In the genomic region with DNA sequence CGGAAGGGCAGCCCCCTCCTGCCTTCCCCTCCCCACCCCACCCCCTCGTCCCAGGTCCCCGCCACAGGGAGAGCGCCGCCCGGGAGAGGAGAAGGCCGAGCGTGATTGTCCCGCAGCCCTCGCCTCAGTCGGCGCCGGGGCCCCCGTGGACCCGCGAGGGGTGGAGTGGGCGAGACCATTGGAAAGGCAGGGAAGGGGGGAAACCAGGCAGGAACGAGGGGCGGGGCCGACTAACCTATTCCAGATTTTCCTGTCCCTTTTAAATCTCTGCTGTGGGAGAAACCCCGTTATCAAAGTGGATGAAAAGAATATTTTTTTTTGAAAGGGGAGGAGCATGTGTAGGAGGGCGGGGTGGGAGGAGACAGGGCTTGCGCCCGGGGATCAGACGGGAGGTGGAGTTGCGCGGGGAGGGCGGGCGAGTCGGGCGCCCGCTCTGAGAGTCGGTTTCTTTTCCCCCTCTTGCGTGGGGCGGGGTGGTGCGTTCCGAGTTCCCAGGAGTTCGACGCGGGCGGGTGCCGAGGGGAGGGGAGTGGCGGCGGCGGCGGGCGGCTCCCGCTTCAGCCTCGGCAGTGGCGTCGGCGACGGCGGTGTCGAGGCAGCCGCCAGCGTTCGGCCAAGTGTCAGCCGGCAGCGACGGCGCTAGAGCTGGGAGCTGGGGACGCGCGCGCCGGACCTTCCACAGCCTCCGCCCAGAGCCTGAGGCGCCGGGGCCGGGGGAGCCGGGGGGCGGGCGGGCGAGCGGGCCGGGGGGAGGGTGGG, we compare ENCODE assay signal across 1 cellular context.
TF ChIP-seq lines count a peak whose summit lies in the region.

A gene with protein sequence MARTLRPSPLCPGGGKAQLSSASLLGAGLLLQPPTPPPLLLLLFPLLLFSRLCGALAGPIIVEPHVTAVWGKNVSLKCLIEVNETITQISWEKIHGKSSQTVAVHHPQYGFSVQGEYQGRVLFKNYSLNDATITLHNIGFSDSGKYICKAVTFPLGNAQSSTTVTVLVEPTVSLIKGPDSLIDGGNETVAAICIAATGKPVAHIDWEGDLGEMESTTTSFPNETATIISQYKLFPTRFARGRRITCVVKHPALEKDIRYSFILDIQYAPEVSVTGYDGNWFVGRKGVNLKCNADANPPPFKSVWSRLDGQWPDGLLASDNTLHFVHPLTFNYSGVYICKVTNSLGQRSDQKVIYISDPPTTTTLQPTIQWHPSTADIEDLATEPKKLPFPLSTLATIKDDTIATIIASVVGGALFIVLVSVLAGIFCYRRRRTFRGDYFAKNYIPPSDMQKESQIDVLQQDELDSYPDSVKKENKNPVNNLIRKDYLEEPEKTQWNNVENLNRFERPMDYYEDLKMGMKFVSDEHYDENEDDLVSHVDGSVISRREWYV (plus strand): TSS at position 560 of the 759 bp plus-strand sequence. CDS start 202 bp downstream, outside the sequence.

TF ChIP-seq in GM12878, 131 proteins besides CTCF, POLR2A, EP300 and RAD21 (continued from another document):
- TF ChIP-seq ZNF592 (IDR thresholded peaks at IDR 0.05) (no peak), PAX5 (IDR thresholded peaks at IDR 0.05; ENCODE audit: borderline replicate concordance, low read depth, low read length) (no peak), ESRRA (IDR thresholded peaks at IDR 0.05; ENCODE audit: low read length) (no peak)
- TF ChIP-seq, protein P1, sequence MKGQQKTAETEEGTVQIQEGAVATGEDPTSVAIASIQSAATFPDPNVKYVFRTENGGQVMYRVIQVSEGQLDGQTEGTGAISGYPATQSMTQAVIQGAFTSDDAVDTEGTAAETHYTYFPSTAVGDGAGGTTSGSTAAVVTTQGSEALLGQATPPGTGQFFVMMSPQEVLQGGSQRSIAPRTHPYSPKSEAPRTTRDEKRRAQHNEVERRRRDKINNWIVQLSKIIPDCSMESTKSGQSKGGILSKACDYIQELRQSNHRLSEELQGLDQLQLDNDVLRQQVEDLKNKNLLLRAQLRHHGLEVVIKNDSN (IDR thresholded peaks at IDR 0.05; ENCODE audit: borderline replicate concordance, extremely low read length, insufficient read depth, low read depth, low read length) = no peak
TF ChIP-seq in GM12878: peak in this region for 3.
